ENCODE assay signal across 24 cellular contexts in genomic region chr10:46235705-46236536, GRCh38. TPM values are rescaled to one million over a fixed set of nuclear protein-coding genes. Genes with fewer than 3 reads are reported as not detected.
DNase-seq lines count a peak whose midpoint lies in the region; ATAC-seq and TF ChIP-seq lines count a peak whose summit lies in the region.
"Had no signal": no experiment of that assay in that cellular context is flagged by ENCODE, and none has a peak within 500 bp of the region (broad histone marks: within the 10 kb centered on the region; RNA-seq: fewer than 3 reads in every experiment).

No MANE protein-coding gene starts in this region.

- H2AK5ac ChIP-seq in neuronal stem cell (ENCODE audit: low read depth, low read length) = peak overlapping the region; percentile 15

- no peak overlapping the region for H3K4me3 ChIP-seq in neuronal stem cell (ENCODE audit: low read length in 2 of 2)
- no peak overlapping the region for H3K4me3 ChIP-seq in BE2C (ENCODE audit: low read depth, low read length)
- H3K4me3 ChIP-seq: esophagus squamous epithelium, tibial artery had no signal

- H4K91ac ChIP-seq in neuronal stem cell (ENCODE audit: low read depth, low read length, poor library complexity) = no peak overlapping the region

- H3K27me3 ChIP-seq in neuronal stem cell (ENCODE audit: control insufficient read depth in 3 of 3, insufficient read depth in 3 of 3, low read depth in 1 of 3, low read length in 3 of 3) (no peaks in the 10 kb centered on the region), BE2C (no peaks in the 10 kb centered on the region)
- H3K27me3 ChIP-seq: esophagus squamous epithelium, tibial artery had no signal

- H3K9ac ChIP-seq in neuronal stem cell (ENCODE audit: low read depth, low read length, poor library complexity) = no peak overlapping the region
- H3K9ac ChIP-seq: parathyroid adenoma, SK-N-SH had no signal

- H3K14ac ChIP-seq in neuronal stem cell (ENCODE audit: low read length) = no peak overlapping the region

- H3K4me1 ChIP-seq in neuronal stem cell (ENCODE audit: control insufficient read depth in 2 of 2, insufficient read depth in 1 of 2, low read depth in 1 of 2, low read length in 2 of 2) = no peaks in the 10 kb centered on the region
- H3K4me1 ChIP-seq in BE2C = no peaks in the 10 kb centered on the region
- H3K4me1 ChIP-seq: esophagus squamous epithelium, parathyroid adenoma, tibial artery had no signal

- no peak overlapping the region for H2BK15ac ChIP-seq in neuronal stem cell (ENCODE audit: low read length)

- H3K23ac ChIP-seq in neuronal stem cell (ENCODE audit: low read depth, low read length, poor library complexity) = no peak overlapping the region

- no peaks in the 10 kb centered on the region for H3K79me1 ChIP-seq in neuronal stem cell (ENCODE audit: low read depth, low read length)

- H3K4ac ChIP-seq in neuronal stem cell (ENCODE audit: low read length) = no peak overlapping the region

- H2BK5ac ChIP-seq in neuronal stem cell (ENCODE audit: low read length) = no peak overlapping the region

- H3K4me3 Mint-ChIP-seq in central memory CD8-positive, alpha-beta T cell = no peak overlapping the region
- H3K4me3 Mint-ChIP-seq: HFFc6; naive B cell; T-helper 2 cell treated with Interferon-gamma antibody and Interleukin-4, amounts not matched to agents 5 μg/mL and 100 μg/mL, for 36 hours had no signal

- H4K8ac ChIP-seq in neuronal stem cell (ENCODE audit: low read depth, low read length) = no peak overlapping the region

- no peaks in the 10 kb centered on the region for H3K27me3 Mint-ChIP-seq in central memory CD8-positive, alpha-beta T cell

- peaks cover 8% of the 10 kb centered on the region for H3K36me3 Mint-ChIP-seq in central memory CD8-positive, alpha-beta T cell (ENCODE audit: insufficient read depth)

- no peak for TF ChIP-seq CTCF in BE2C (IDR thresholded peaks at IDR 0.05; ENCODE audit: low read depth, low read length)

- no CpG with 5 or more reads among the region's 5 CpGs for WGBS in neuronal stem cell (ENCODE audit: extremely low coverage in 2 of 2, insufficient read length in 2 of 2, insufficient replicate concordance in 1 of 2), 2 donors

- H3K4me2 ChIP-seq in neuronal stem cell (ENCODE audit: insufficient read depth, low read length, poor library complexity, severe bottlenecking) = no peak overlapping the region
- H3K4me2 ChIP-seq: SK-N-SH had no signal

- peak overlapping the region; percentile 30 for H3K18ac ChIP-seq in neuronal stem cell (ENCODE audit: low read length)

- H2BK120ac ChIP-seq in neuronal stem cell (ENCODE audit: low read depth, low read length) = no peak overlapping the region

- H3K27ac Mint-ChIP-seq in central memory CD8-positive, alpha-beta T cell (ENCODE audit: low read depth) = peak overlapping the region; percentile 95
- H3K27ac Mint-ChIP-seq: HFFc6; T-helper 2 cell treated with Interferon-gamma antibody and Interleukin-4, amounts not matched to agents 5 μg/mL and 100 μg/mL, for 36 hours had no signal

- ATAC-seq in central memory CD8-positive, alpha-beta T cell (replicated peaks; ENCODE audit: extremely low read depth, poor library complexity, severe bottlenecking) = no peak
- ATAC-seq in GM21360 (IDR thresholded peaks at IDR 0.05; ENCODE audit: unreplicated experiment) = no peak

- no peak overlapping the region for H3K27ac ChIP-seq in neuronal stem cell (replicated peaks; ENCODE audit: low read length)
- H3K27ac ChIP-seq: esophagus squamous epithelium, parathyroid adenoma, tibial artery, WERI-Rb-1 had no signal

- H3K9me3 ChIP-seq in neuronal stem cell (replicated peaks in 1 of 2; ENCODE audit: control insufficient read depth in 2 of 2, insufficient read depth in 1 of 2, low read depth in 1 of 2, low read length in 2 of 2) = peaks cover 0 to under 1% of the 10 kb centered on the region in 2 donors
- H3K9me3 ChIP-seq in BE2C = no peaks in the 10 kb centered on the region
- H3K9me3 ChIP-seq: esophagus squamous epithelium, SK-N-SH, tibial artery had no signal

- H2AFZ ChIP-seq in neuronal stem cell (ENCODE audit: low read length) = no peak overlapping the region
- H2AFZ ChIP-seq: parathyroid adenoma had no signal

- H2BK12ac ChIP-seq in neuronal stem cell (ENCODE audit: low read length) = no peak overlapping the region

- H3K4me1 Mint-ChIP-seq in central memory CD8-positive, alpha-beta T cell = peaks cover 45% of the 10 kb centered on the region

- H3K36me3 ChIP-seq in neuronal stem cell (replicated peaks in 1 of 2; ENCODE audit: control insufficient read depth in 2 of 2, insufficient read depth in 2 of 2, low read length in 2 of 2) = no peaks in the 10 kb centered on the region
- H3K36me3 ChIP-seq in BE2C = no peaks in the 10 kb centered on the region
- H3K36me3 ChIP-seq: esophagus squamous epithelium, tibial artery, WERI-Rb-1 had no signal

- peak; percentile 2 for DNase-seq in stimulated activated CD4-positive, alpha-beta T cell treated with anti-CD3 and anti-CD28 coated beads, Interleukin-4, amount 100 ng/mL, for 24 hours
- no peak for DNase-seq in stimulated activated CD4-positive, alpha-beta T cell treated with anti-CD3 and anti-CD28 coated beads, Interleukin-2, amount 100 ng/mL, for 48 hours
- DNase-seq in central memory CD8-positive, alpha-beta T cell (ENCODE audit: low spot score in 2 of 2) = peak in 1 of 2 donors; percentile 8
- DNase-seq in neuronal stem cell (ENCODE audit: low spot score) = no peak
- DNase-seq in BE2C = no peak
- DNase-seq in NCI-H345 treated with DMSO at 0.1 percent for 48 hours (lab: John Stamatoyannopoulos, UW; ENCODE audit: unreplicated experiment) = no peak
- DNase-seq: amniotic stem cell; caudate nucleus; esophagus squamous epithelium; HFFc6; Kasumi-1; kidney glomerular epithelial cell; mesenchymal stem cell; naive B cell; NCI-H1092; NCI-H2081; NCI-H510A; SK-N-SH; stimulated activated naive CD4-positive, alpha-beta T cell; WERI-Rb-1 had no signal

- no peaks in the 10 kb centered on the region for H3K9me3 Mint-ChIP-seq in central memory CD8-positive, alpha-beta T cell
- H3K9me3 Mint-ChIP-seq: HFFc6; T-helper 2 cell treated with Interferon-gamma antibody and Interleukin-4, amounts not matched to agents 5 μg/mL and 100 μg/mL, for 36 hours had no signal

RNA-seq across cellular contexts. Expression of gene ANTXRL, which starts 50.9 kb away (rescaled TPM):
- not detected for polyA plus RNA-seq in neuronal stem cell (2013, experiment 1 of 2)
- polyA plus RNA-seq in neuronal stem cell (2013, experiment 2 of 2) = not detected
- polyA plus RNA-seq in BE2C (2012; ENCODE audit: insufficient read depth, insufficient read length, low read depth) = not detected
- polyA plus RNA-seq: SK-N-SH had no signal
